In the genomic region with DNA sequence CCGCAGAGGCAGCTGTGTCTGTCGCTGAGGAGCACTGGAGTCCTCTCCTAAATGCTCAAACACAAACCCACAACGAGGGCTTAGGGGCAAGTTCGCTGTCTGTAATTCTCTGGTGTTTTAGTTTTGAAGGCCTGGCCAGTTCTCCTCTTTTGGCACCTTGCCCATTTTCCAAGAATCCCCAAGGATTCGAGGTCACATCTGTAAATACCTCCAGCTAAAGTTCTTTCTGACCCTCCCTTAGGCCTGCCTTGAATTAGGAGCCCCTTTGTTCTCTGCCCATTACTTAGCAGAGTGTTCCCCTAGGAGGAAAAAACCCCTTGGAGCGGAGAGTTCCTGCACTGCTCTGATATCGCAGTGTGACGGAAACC, we compare ENCODE assay signal across 9 cellular contexts. TPM values are rescaled to one million over a fixed set of nuclear protein-coding genes. Genes with fewer than 3 reads are reported as not detected.
A peak's percentile ranks its signal among the peaks of the same experiment; 100 is the strongest.
DNase-seq lines count a peak whose midpoint lies in the region; ATAC-seq and TF ChIP-seq lines count a peak whose summit lies in the region.
"Had no signal": no experiment of that assay in that cellular context is flagged by ENCODE, and none has a peak within 500 bp of the region (broad histone marks: within the 10 kb centered on the region; RNA-seq: fewer than 3 reads in every experiment).

No MANE protein-coding gene starts in this region.

- no peaks in the 10 kb centered on the region for H3K9me3 ChIP-seq in right atrium auricular region
- H3K9me3 ChIP-seq in stomach smooth muscle (ENCODE audit: control insufficient read depth in 2 of 2, low read length in 2 of 2): no peaks in the 10 kb centered on the region

- no peak for ATAC-seq in activated CD4-positive, alpha-beta T cell treated with anti-CD3 and anti-CD28 coated beads for 36 hours
- ATAC-seq in GM18867 (IDR thresholded peaks at IDR 0.05; ENCODE audit: unreplicated experiment): no peak

- CTCF ChIA-PET in activated CD4-positive, alpha-beta T cell treated with anti-CD3 and anti-CD28 coated beads for 36 hours (lab: Charles Lee): no interaction called here
- CTCF ChIA-PET in HEK293T (lab: Yijun Ruan, JAX): interaction anchor here (1.1 kb wide), 1 partner anchor 8 kb away, joined by 3 read pairs; no protein-coding TSS in a partner anchor

- peaks cover 15% of the 10 kb centered on the region for H3K4me1 Mint-ChIP-seq in activated CD4-positive, alpha-beta T cell treated with anti-CD3 and anti-CD28 coated beads for 36 hours

- intact Hi-C loops in activated CD4-positive, alpha-beta T cell treated with anti-CD3 and anti-CD28 coated beads for 36 hours (cut with DNase I, micrococcal nuclease): no loop called here

- H3K27me3 ChIP-seq in right atrium auricular region (no peaks in the 10 kb centered on the region), stomach smooth muscle (ENCODE audit: control insufficient read depth in 1 of 2, insufficient read depth in 2 of 2, low read length in 2 of 2) (no peaks in the 10 kb centered on the region)

- no peak overlapping the region for H3K4me3 ChIP-seq in right atrium auricular region
- no peak overlapping the region for H3K4me3 ChIP-seq in stomach smooth muscle (ENCODE audit: low read length in 2 of 2)

- H3K36me3 Mint-ChIP-seq in activated CD4-positive, alpha-beta T cell treated with anti-CD3 and anti-CD28 coated beads for 36 hours (ENCODE audit: low read depth): peaks cover 4% of the 10 kb centered on the region

- H3K4me3 Mint-ChIP-seq in activated CD4-positive, alpha-beta T cell treated with anti-CD3 and anti-CD28 coated beads for 36 hours: no peak overlapping the region

- TF ChIP-seq CTCF in VCaP (conservative IDR thresholded peaks at IDR 0.05): no peak
- TF ChIP-seq CTCF in right atrium auricular region (IDR thresholded peaks at IDR 0.05): no peak

- no peaks in the 10 kb centered on the region for H3K27me3 Mint-ChIP-seq in activated CD4-positive, alpha-beta T cell treated with anti-CD3 and anti-CD28 coated beads for 36 hours
- H3K27me3 Mint-ChIP-seq: activated CD4-positive, alpha-beta T cell treated with anti-CD3 and anti-CD28 coated beads, Interleukin-2, amount 10 ng/mL, durations not matched to agents 24 days and 14 days had no signal

- POLR2A ChIA-PET in activated CD4-positive, alpha-beta T cell treated with anti-CD3 and anti-CD28 coated beads for 36 hours (lab: Charles Lee): no interaction called here
- POLR2A ChIA-PET in HEK293T (lab: Yijun Ruan, JAX): interaction anchor here (0.6 to 0.8 kb wide), 5 partner anchors 8 to 45 kb away, joined by 3 to 5 read pairs (median 3); no protein-coding TSS in a partner anchor

- H3K9me3 Mint-ChIP-seq in activated CD4-positive, alpha-beta T cell treated with anti-CD3 and anti-CD28 coated beads for 36 hours (ENCODE audit: low read depth): no peaks in the 10 kb centered on the region
- H3K9me3 Mint-ChIP-seq: activated CD4-positive, alpha-beta T cell treated with anti-CD3 and anti-CD28 coated beads, Interleukin-2, amount 10 ng/mL, durations not matched to agents 24 days and 14 days had no signal

- H3K4me1 ChIP-seq in right atrium auricular region: peaks cover 0 to 34% of the 10 kb centered on the region in 2 donors
- H3K4me1 ChIP-seq in stomach smooth muscle (ENCODE audit: control insufficient read depth, insufficient read depth, low read length): peaks cover 22% of the 10 kb centered on the region

- peaks cover 31% of the 10 kb centered on the region for H3K36me3 ChIP-seq in right atrium auricular region
- peaks cover 18% of the 10 kb centered on the region in 2 donors for H3K36me3 ChIP-seq in stomach smooth muscle (ENCODE audit: control insufficient read depth in 2 of 2, insufficient read depth in 2 of 2, low read length in 2 of 2)

- peak overlapping the region in 1 of 2 donors; percentile 83 for H3K9ac ChIP-seq in stomach smooth muscle (ENCODE audit: low read length in 2 of 2)

- no peak for DNase-seq in activated CD4-positive, alpha-beta T cell treated with anti-CD3 and anti-CD28 coated beads for 36 hours
- no peak for DNase-seq in activated CD4-positive, alpha-beta T cell treated with anti-CD3 and anti-CD28 coated beads for 4 hours
- DNase-seq in right atrium auricular region (ENCODE audit: low spot score) (no peak), HuH-7.5 (ENCODE audit: low spot score) (no peak), HEK293T (ENCODE audit: extremely low spot score) (no peak)

- peak overlapping the region; percentile 92 for H3K27ac ChIP-seq in VCaP
- peak overlapping the region; percentile 83 for H3K27ac ChIP-seq in right atrium auricular region
- H3K27ac ChIP-seq in stomach smooth muscle (ENCODE audit: low read length): peak overlapping the region; percentile 79

- peak overlapping the region; percentile 60 for H3K27ac Mint-ChIP-seq in activated CD4-positive, alpha-beta T cell treated with anti-CD3 and anti-CD28 coated beads for 36 hours

TF ChIP-seq in HEK293T, 16 proteins besides CTCF, POLR2A, EP300 and RAD21:
- no peak for TF ChIP-seq ARNT (IDR thresholded peaks at IDR 0.05)
- no peak for TF ChIP-seq TARDBP (IDR thresholded peaks at IDR 0.05)
- TF ChIP-seq HDGF (IDR thresholded peaks at IDR 0.05; ENCODE audit: borderline replicate concordance): no peak
- no peak for TF ChIP-seq ELF4 (IDR thresholded peaks at IDR 0.05)
- no peak for TF ChIP-seq BHLHE40 (IDR thresholded peaks at IDR 0.05; ENCODE audit: borderline replicate concordance)
- TF ChIP-seq CTBP1 (IDR thresholded peaks at IDR 0.05; ENCODE audit: borderline replicate concordance): no peak
- no peak for TF ChIP-seq FOXA1 (IDR thresholded peaks at IDR 0.05)
- no peak for TF ChIP-seq L3MBTL2 (conservative IDR thresholded peaks at IDR 0.05)
- no peak for TF ChIP-seq ZNF384 (IDR thresholded peaks at IDR 0.05)
- no peak for TF ChIP-seq FOXK2 (IDR thresholded peaks at IDR 0.05)
- TF ChIP-seq SUZ12 (IDR thresholded peaks at IDR 0.05): no peak
- TF ChIP-seq FOXM1 (IDR thresholded peaks at IDR 0.05; ENCODE audit: borderline replicate concordance): no peak
- no peak for TF ChIP-seq SP1 (IDR thresholded peaks at IDR 0.05)
TF ChIP-seq in HEK293T: peak in this region for 0.

RNA-seq across cellular contexts. Expression of a gene that starts 0.7 kb away (rescaled TPM):
- total RNA-seq in activated CD4-positive, alpha-beta T cell treated with anti-CD3 and anti-CD28 coated beads for 36 hours: 1 to 10 TPM; 4.1 to 4.4 TPM
- total RNA-seq in right atrium auricular region: 1 to 10 TPM; 1.8 to 5.2 TPM

RNA-seq across cellular contexts. Expression of a gene that starts 31.0 kb away (rescaled TPM):
- total RNA-seq in activated CD4-positive, alpha-beta T cell treated with anti-CD3 and anti-CD28 coated beads for 36 hours: 10 to 100 TPM; 51.9 to 53.2 TPM
- total RNA-seq in right atrium auricular region: 10 to 100 TPM; 26.9 to 43.6 TPM
